ENCODE assay signal across 8 cellular contexts in the genomic region with DNA sequence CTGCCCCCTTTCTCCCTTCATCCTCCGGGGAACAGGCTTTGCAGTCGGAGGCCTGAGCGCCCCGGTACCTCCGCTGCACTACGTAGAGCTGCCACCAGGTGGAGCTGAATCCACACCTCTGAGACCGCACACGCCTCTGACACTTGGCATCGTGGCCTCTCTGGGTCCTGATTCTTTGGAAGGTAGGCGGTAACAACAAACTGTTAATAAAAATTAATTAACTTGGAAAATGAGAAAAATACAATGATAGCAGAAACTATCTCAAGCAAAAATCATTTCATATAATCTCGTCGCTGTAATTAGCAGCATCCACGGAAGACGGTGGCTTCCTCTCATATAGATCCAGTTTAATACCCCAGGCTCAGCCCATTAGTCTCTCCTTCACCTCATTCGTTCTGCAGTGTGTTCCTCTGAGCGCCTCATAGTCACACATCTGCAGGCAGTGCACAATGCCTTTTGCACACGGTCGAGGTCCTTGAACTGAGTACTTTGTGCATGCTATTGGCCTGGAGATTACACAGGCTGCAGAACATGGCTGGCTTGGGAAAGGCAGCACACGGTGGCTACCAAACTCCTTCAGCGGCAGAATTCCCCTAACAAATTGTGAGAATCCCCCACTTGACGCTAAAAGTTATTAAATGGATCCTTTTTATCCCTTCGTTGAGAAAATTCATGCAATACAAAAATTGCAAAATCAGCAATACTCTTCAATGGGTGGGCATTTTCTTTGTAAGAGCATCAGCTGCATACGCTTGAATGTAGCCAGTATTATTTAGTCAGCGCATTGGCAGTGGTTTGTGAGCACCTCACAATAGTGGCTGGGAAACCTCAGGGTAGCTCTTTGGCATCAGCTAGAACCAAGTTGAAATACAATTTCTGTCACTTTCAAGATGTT. TPM values are rescaled to one million over a fixed set of nuclear protein-coding genes. Genes with fewer than 3 reads are reported as not detected.
DNase-seq lines count a peak whose midpoint lies in the region; ATAC-seq and TF ChIP-seq lines count a peak whose summit lies in the region.

No MANE protein-coding gene starts in this region.

- H3K4me1 ChIP-seq in GM23248 (ENCODE audit: insufficient read depth) = peaks cover 2% of the 10 kb centered on the region
- H3K4me1 ChIP-seq in SK-N-SH (ENCODE audit: control insufficient read depth in 1 of 2, insufficient read depth in 2 of 2, low read depth in 1 of 2, low read length in 1 of 2) = 0 out of 4 replicates have a peak, but pooled peaks cover 0 to under 1% of the 10 kb centered on the region in 2 experiments
- no peaks in the 10 kb centered on the region for H3K4me1 ChIP-seq in prostate gland (replicated peaks)

- H3K9me3 ChIP-seq in GM23248 (ENCODE audit: low read depth) (no peaks in the 10 kb centered on the region), SK-N-SH (no peaks in the 10 kb centered on the region), prostate gland (no peaks in the 10 kb centered on the region)

- no peak overlapping the region for H2AFZ ChIP-seq in GM23248
- no peak overlapping the region for H2AFZ ChIP-seq in SK-N-SH (ENCODE audit: low read depth)

- H3K27ac ChIP-seq in GM23248 = no peak overlapping the region
- H3K27ac ChIP-seq in SK-N-SH (ENCODE audit: low read depth in 2 of 2, low read length in 1 of 2) = no peak overlapping the region
- H3K27ac ChIP-seq in prostate gland = no peak overlapping the region

- in situ Hi-C loops in GM23248 (cut with MboI) = loop anchor here (5.0 kb wide), 1 partner anchor 204 kb away; no protein-coding TSS in a partner anchor

- DNase-seq in GM10266 (ENCODE audit: extremely low spot score) = peak; percentile 35
- DNase-seq in GM23248 = peak; percentile 76
- peak; percentile 74 to 76 for DNase-seq in Kasumi-1 (lab: John Stamatoyannopoulos, UW)
- peak; percentile 78 for DNase-seq in SK-N-SH
- DNase-seq in activated naive CD4-positive, alpha-beta T cell treated with anti-CD3 and anti-CD28 coated beads, Interleukin-2, amount 50 U/mL, for 16 hours = peak; percentile 82
- DNase-seq in Right ventricle myocardium superior = peak; percentile 88
- DNase-seq in prostate gland (ENCODE audit: low spot score) = peak; percentile 74
- DNase-seq in cortex of kidney (lab: John Stamatoyannopoulos, UW) = no peak

- H3K27me3 ChIP-seq in GM23248 (replicated peaks; ENCODE audit: insufficient read depth) = 0 out of 2 replicates have a peak, but pooled peaks cover 16% of the 10 kb centered on the region
- no peaks in the 10 kb centered on the region; the same call in 1 of the 2 replicates for H3K27me3 ChIP-seq in SK-N-SH (ENCODE audit: insufficient read depth)
- no peaks in the 10 kb centered on the region for H3K27me3 ChIP-seq in prostate gland (replicated peaks; ENCODE audit: insufficient read depth)

- H3K9ac ChIP-seq in GM23248 = no peak overlapping the region
- no peak overlapping the region for H3K9ac ChIP-seq in SK-N-SH

- CTCF ChIA-PET in SK-N-SH (lab: Yijun Ruan, JAX) = interaction anchor here (0.5 to 23.7 kb wide), 36 partner anchors 9 to 1475 kb away, joined by 3 to 450 read pairs (median 3); partner anchors contain the start of genes EPHB6 and TAS2R40

- peak; percentile 96 for TF ChIP-seq RAD21 in SK-N-SH (IDR thresholded peaks at IDR 0.05; ENCODE audit: low read length)

- no peaks in the 10 kb centered on the region for H4K20me1 ChIP-seq in GM23248 (ENCODE audit: insufficient read depth)
- no peaks in the 10 kb centered on the region for H4K20me1 ChIP-seq in SK-N-SH (ENCODE audit: insufficient read depth)

- no peak for TF ChIP-seq EP300 in SK-N-SH (IDR thresholded peaks at IDR 0.05; ENCODE audit: borderline replicate concordance in 1 of 2, low read depth in 1 of 2, low read length in 1 of 2)

- no peak for TF ChIP-seq POLR2A in prostate gland (IDR thresholded peaks at IDR 0.05)

- intact Hi-C loops in Right ventricle myocardium superior (cut with DNase I) = loop anchor here (5.0 to 10.0 kb wide), 3 partner anchors 153 to 299 kb away; partner anchors contain the start of gene EPHB6
- intact Hi-C loops in prostate gland (cut with DNase I) = loop anchor here (1.0 kb wide), 1 partner anchor 207 kb away; no protein-coding TSS in a partner anchor

- H3K36me3 ChIP-seq in GM23248 (ENCODE audit: low read depth) (no peaks in the 10 kb centered on the region), SK-N-SH (replicated peaks in 1 of 2; ENCODE audit: control insufficient read depth in 1 of 2, insufficient read depth in 2 of 2, low read length in 1 of 2) (no peaks in the 10 kb centered on the region), prostate gland (no peaks in the 10 kb centered on the region)

- POLR2A ChIA-PET in SK-N-SH (lab: Yijun Ruan, JAX) = interaction anchor here (0.7 kb wide), 1 partner anchor 255 kb away, joined by 5 read pairs; the partner anchor contains the start of gene GSTK1

- H3K9me2 ChIP-seq in GM23248 (ENCODE audit: insufficient read depth) (no peaks in the 10 kb centered on the region), SK-N-SH (no peaks in the 10 kb centered on the region)

- H3F3A ChIP-seq in GM23248 (ENCODE audit: insufficient read depth) (peaks cover 2% of the 10 kb centered on the region; the same call in 1 of the 2 replicates), SK-N-SH (replicated peaks; ENCODE audit: insufficient read depth) (no peaks in the 10 kb centered on the region)

- TF ChIP-seq CTCF in GM10266 (IDR thresholded peaks at IDR 0.05; ENCODE audit: control insufficient read depth, insufficient read depth, low read depth, missing control alignments) (peak; percentile 82), SK-N-SH (IDR thresholded peaks at IDR 0.05) (peak; percentile 100), prostate gland (IDR thresholded peaks at IDR 0.05) (peak; percentile 93 to 98 (median 97))

- 40 to 41% methylated on average over 24 of the region's 24 CpGs for WGBS in GM23248 (ENCODE audit: low coverage in 1 of 2, low lambda C conversion rate in 2 of 2, missing lambda C conversion rate in 2 of 2), 2 experiments
- WGBS in SK-N-SH (ENCODE audit: low lambda C conversion rate) = 29% methylated on average over 24 of the region's 24 CpGs
- 45% methylated on average over 24 of the region's 24 CpGs for WGBS in prostate gland

- H3K4me3 ChIP-seq in GM23248 = no peak overlapping the region
- H3K4me3 ChIP-seq in SK-N-SH (ENCODE audit: low read depth in 2 of 2, low read length in 1 of 2) = no peak overlapping the region; a peak in 1 of 4 replicates
- H3K4me3 ChIP-seq in prostate gland = no peak overlapping the region

- ATAC-seq in Right ventricle myocardium superior (ENCODE audit: poor library complexity) = peak; percentile 95

- no peaks in the 10 kb centered on the region for H3K79me2 ChIP-seq in GM23248 (ENCODE audit: insufficient read depth)
- no peaks in the 10 kb centered on the region for H3K79me2 ChIP-seq in SK-N-SH (ENCODE audit: insufficient read depth)

- H3K4me2 ChIP-seq in GM23248 (ENCODE audit: unreplicated experiment) (no peak overlapping the region), SK-N-SH (no peak overlapping the region)

TF ChIP-seq in SK-N-SH, 30 proteins besides CTCF, POLR2A, EP300 and RAD21 (continues in another document):
- TF ChIP-seq, protein P1, sequence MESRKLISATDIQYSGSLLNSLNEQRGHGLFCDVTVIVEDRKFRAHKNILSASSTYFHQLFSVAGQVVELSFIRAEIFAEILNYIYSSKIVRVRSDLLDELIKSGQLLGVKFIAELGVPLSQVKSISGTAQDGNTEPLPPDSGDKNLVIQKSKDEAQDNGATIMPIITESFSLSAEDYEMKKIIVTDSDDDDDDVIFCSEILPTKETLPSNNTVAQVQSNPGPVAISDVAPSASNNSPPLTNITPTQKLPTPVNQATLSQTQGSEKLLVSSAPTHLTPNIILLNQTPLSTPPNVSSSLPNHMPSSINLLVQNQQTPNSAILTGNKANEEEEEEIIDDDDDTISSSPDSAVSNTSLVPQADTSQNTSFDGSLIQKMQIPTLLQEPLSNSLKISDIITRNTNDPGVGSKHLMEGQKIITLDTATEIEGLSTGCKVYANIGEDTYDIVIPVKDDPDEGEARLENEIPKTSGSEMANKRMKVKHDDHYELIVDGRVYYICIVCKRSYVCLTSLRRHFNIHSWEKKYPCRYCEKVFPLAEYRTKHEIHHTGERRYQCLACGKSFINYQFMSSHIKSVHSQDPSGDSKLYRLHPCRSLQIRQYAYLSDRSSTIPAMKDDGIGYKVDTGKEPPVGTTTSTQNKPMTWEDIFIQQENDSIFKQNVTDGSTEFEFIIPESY (IDR thresholded peaks at IDR 0.05; ENCODE audit: borderline replicate concordance, low read depth) = no peak
- TF ChIP-seq NRF1 (IDR thresholded peaks at IDR 0.05; ENCODE audit: low read depth, low read length) (peak; percentile 35; the same call in 1 of the 2 replicates), FOXM1 (IDR thresholded peaks at IDR 0.05; ENCODE audit: low read depth) (no peak), SMC3 (IDR thresholded peaks at IDR 0.05; ENCODE audit: low read depth, low read length) (peak; percentile 100), EZH2phosphoT487 (IDR thresholded peaks at IDR 0.05; ENCODE audit: borderline replicate concordance, low read depth) (no peak), GABPA (IDR thresholded peaks at IDR 0.05; ENCODE audit: low read depth) (no peak), MXI1 (IDR thresholded peaks at IDR 0.05; ENCODE audit: low read depth, low read length) (peak; percentile 62; the same call in 1 of the 2 replicates)

RNA-seq across cellular contexts. Expression of gene OR9A2, which starts 18.7 kb away (rescaled TPM):
- not detected in 2 replicates for total RNA-seq in GM23248 (2014; rRNA removed; shearing (Covaris generic))
- not detected in 2 replicates for polyA plus RNA-seq in GM23248 (2016; fragmentation: Nextera tagmentation; extraction: Ambion mirVana)
- not detected in 2 replicates for polyA plus RNA-seq in SK-N-SH (2012; rRNA removed)
- polyA plus RNA-seq in SK-N-SH (2012; cell fraction: cytosol; rRNA removed) = not detected in 2 replicates
- polyA plus RNA-seq in SK-N-SH (2012; cell fraction: nucleus; rRNA removed) = not detected in 2 replicates
- 0.22 TPM for total RNA-seq in Right ventricle myocardium superior
- not detected for total RNA-seq in prostate gland

RNA-seq across cellular contexts. Expression of gene OR6V1, which starts 43.9 kb away (rescaled TPM):
- not detected in 2 replicates for total RNA-seq in GM23248 (2014; rRNA removed; shearing (Covaris generic))
- polyA plus RNA-seq in GM23248 (2016; fragmentation: Nextera tagmentation; extraction: Ambion mirVana) (not detected in 2 replicates), SK-N-SH (2012; rRNA removed) (not detected in 2 replicates)
- not detected in 2 replicates for polyA plus RNA-seq in SK-N-SH (2012; cell fraction: cytosol; rRNA removed)
- not detected in 2 replicates for polyA plus RNA-seq in SK-N-SH (2012; cell fraction: nucleus; rRNA removed)
- total RNA-seq in Right ventricle myocardium superior (not detected), prostate gland (not detected)

RNA-seq across cellular contexts. Expression of gene KEL, which starts 46.1 kb away (rescaled TPM):
- not detected in 2 replicates for total RNA-seq in GM23248 (2014; rRNA removed; shearing (Covaris generic))
- polyA plus RNA-seq in GM23248 (2016; fragmentation: Nextera tagmentation; extraction: Ambion mirVana) = not detected in 2 replicates
- 0.05 and 0.18 TPM in 2 replicates for polyA plus RNA-seq in SK-N-SH (2012; rRNA removed)
- polyA plus RNA-seq in SK-N-SH (2012; cell fraction: cytosol; rRNA removed) = 0.03 and 0.04 TPM in 2 replicates
- polyA plus RNA-seq in SK-N-SH (2012; cell fraction: nucleus; rRNA removed) = 0.80 and 0.83 TPM in 2 replicates
- total RNA-seq in Right ventricle myocardium superior = 0.43 TPM
- 10 to 100 TPM in 1 of 2 donors, under 1 TPM in 1; 0.09 to 61.5 TPM for total RNA-seq in prostate gland
